Comparison of ENCODE assay signal across 13 cellular contexts in genomic region chr7:977326-978048, GRCh38. TPM values are rescaled to one million over a fixed set of nuclear protein-coding genes. Genes with fewer than 3 reads are reported as not detected.
A peak's percentile ranks its signal among the peaks of the same experiment; 100 is the strongest.
DNase-seq lines count a peak whose midpoint lies in the region; ATAC-seq and TF ChIP-seq lines count a peak whose summit lies in the region.
"Had no signal": no experiment of that assay in that cellular context is flagged by ENCODE, and none has a peak within 500 bp of the region (broad histone marks: within the 10 kb centered on the region; RNA-seq: fewer than 3 reads in every experiment).

No MANE protein-coding gene starts in this region.

- H3K27ac ChIP-seq in CD4-positive, CD25-positive, alpha-beta regulatory T cell (ENCODE audit: insufficient read depth, low read length, poor library complexity, severe bottlenecking) = no peak overlapping the region
- peak overlapping the region; percentile 98 for H3K27ac ChIP-seq in angular gyrus (ENCODE audit: low read depth, low read length)
- H3K27ac ChIP-seq in heart left ventricle = no peak overlapping the region
- H3K27ac ChIP-seq: GM23248 had no signal

- ATAC-seq in CD4-positive, CD25-positive, alpha-beta regulatory T cell (ENCODE audit: low read depth in 2 of 2) = no peak
- ATAC-seq in HG02759 (IDR thresholded peaks at IDR 0.05; ENCODE audit: unreplicated experiment) = peak; percentile 54
- no peak for ATAC-seq in heart left ventricle
- no peak for ATAC-seq in activated T-cell treated with anti-CD3 and anti-CD28 coated beads, Interleukin-2, amount 50 U/mL, for 4 hours

- no peak for TF ChIP-seq CTCF in heart left ventricle (IDR thresholded peaks at IDR 0.05)

- DNase-seq in CD4-positive, CD25-positive, alpha-beta regulatory T cell = no peak
- DNase-seq in middle frontal gyrus (ENCODE audit: extremely low spot score, low spot score) = peak; percentile 40
- no peak for DNase-seq in heart left ventricle
- no peak for DNase-seq in activated T-cell treated with anti-CD3 and anti-CD28 coated beads, Interleukin-2, amount 50 U/mL, for 4 hours
- DNase-seq in activated CD4-positive, alpha-beta memory T cell treated with anti-CD3 and anti-CD28 coated beads for 36 hours = no peak
- no peak for DNase-seq in NCI-H2171 (lab: John Stamatoyannopoulos, UW)
- DNase-seq: activated CD4-positive, alpha-beta memory T cell treated with anti-CD3 and anti-CD28 coated beads, Interleukin-2, amount 10 ng/mL, durations not matched to agents 7 days and 5 days; cortex of kidney; GM23248; NCI-H510A had no signal

- peaks cover 28% of the 10 kb centered on the region for H3K4me1 ChIP-seq in CD4-positive, CD25-positive, alpha-beta regulatory T cell (ENCODE audit: control insufficient read depth, insufficient read depth, low read length, poor library complexity, severe bottlenecking)
- H3K4me1 ChIP-seq in heart left ventricle = peaks cover 3 to 28% (median 23%) of the 10 kb centered on the region in 12 donors

- intact Hi-C loops in heart left ventricle (cut with DNase I) = no loop called here
- intact Hi-C loops in activated CD4-positive, alpha-beta memory T cell treated with anti-CD3 and anti-CD28 coated beads for 36 hours (cut with micrococcal nuclease) = no loop called here

- H3K4me1 Mint-ChIP-seq in CD4-positive, CD25-positive, alpha-beta regulatory T cell = peaks cover 0 to 22% (median 10%) of the 10 kb centered on the region in 4 donors
- H3K4me1 Mint-ChIP-seq in activated T-cell treated with anti-CD3 and anti-CD28 coated beads, Interleukin-2, amount 50 U/mL, for 4 hours (ENCODE audit: low read depth) = peaks cover 17% of the 10 kb centered on the region
- peaks cover 14% of the 10 kb centered on the region for H3K4me1 Mint-ChIP-seq in activated CD4-positive, alpha-beta memory T cell treated with anti-CD3 and anti-CD28 coated beads for 36 hours (ENCODE audit: low read depth)

- TF ChIP-seq POLR2A in heart left ventricle (IDR thresholded peaks at IDR 0.05) = no peak

- peak overlapping the region in 3 of 4 donors; percentile 24 to 36 (median 30) for H3K4me3 Mint-ChIP-seq in CD4-positive, CD25-positive, alpha-beta regulatory T cell
- no peak overlapping the region for H3K4me3 Mint-ChIP-seq in activated T-cell treated with anti-CD3 and anti-CD28 coated beads, Interleukin-2, amount 50 U/mL, for 4 hours
- no peak overlapping the region for H3K4me3 Mint-ChIP-seq in activated CD4-positive, alpha-beta memory T cell treated with anti-CD3 and anti-CD28 coated beads for 36 hours
- H3K4me3 Mint-ChIP-seq: activated CD4-positive, alpha-beta memory T cell treated with anti-CD3 and anti-CD28 coated beads, Interleukin-2, amount 10 ng/mL, durations not matched to agents 7 days and 5 days had no signal

- peaks cover 4% of the 10 kb centered on the region for H3K27me3 Mint-ChIP-seq in CD4-positive, CD25-positive, alpha-beta regulatory T cell
- no peaks in the 10 kb centered on the region for H3K27me3 Mint-ChIP-seq in activated T-cell treated with anti-CD3 and anti-CD28 coated beads, Interleukin-2, amount 50 U/mL, for 4 hours (ENCODE audit: low read depth)
- no peaks in the 10 kb centered on the region for H3K27me3 Mint-ChIP-seq in activated CD4-positive, alpha-beta memory T cell treated with anti-CD3 and anti-CD28 coated beads for 36 hours
- H3K27me3 Mint-ChIP-seq: activated CD4-positive, alpha-beta memory T cell treated with anti-CD3 and anti-CD28 coated beads, Interleukin-2, amount 10 ng/mL, durations not matched to agents 7 days and 5 days had no signal

- no peak overlapping the region for H3K4me3 ChIP-seq in CD4-positive, CD25-positive, alpha-beta regulatory T cell (ENCODE audit: low read depth, low read length)
- no peak overlapping the region for H3K4me3 ChIP-seq in heart left ventricle
- H3K4me3 ChIP-seq: GM23248, lung had no signal

- 68 to 80% (median 76%) methylated on average over 13 to 19 of the region's 19 CpGs for WGBS in heart left ventricle, 4 donors

- CTCF ChIA-PET in activated CD4-positive, alpha-beta memory T cell treated with anti-CD3 and anti-CD28 coated beads for 36 hours (lab: Charles Lee) = interaction anchor here (2.0 to 5.8 kb wide), 2 partner anchors 15 to 192 kb away, joined by 5 to 53 read pairs; no protein-coding TSS in a partner anchor

- H3K9me3 ChIP-seq in CD4-positive, CD25-positive, alpha-beta regulatory T cell (ENCODE audit: control insufficient read depth in 2 of 2, low read length in 2 of 2) = no peaks in the 10 kb centered on the region
- H3K9me3 ChIP-seq in heart left ventricle = no peaks in the 10 kb centered on the region

- H3K27me3 ChIP-seq in CD4-positive, CD25-positive, alpha-beta regulatory T cell (ENCODE audit: control insufficient read depth, insufficient read depth, low read length) = no peaks in the 10 kb centered on the region
- no peaks in the 10 kb centered on the region for H3K27me3 ChIP-seq in heart left ventricle

- POLR2A ChIA-PET in activated CD4-positive, alpha-beta memory T cell treated with anti-CD3 and anti-CD28 coated beads for 36 hours (lab: Charles Lee) = interaction anchor here (1.2 kb wide), 1 partner anchor 183 kb away, joined by 3 read pairs; the partner anchor contains the start of gene ZFAND2A

- no peaks in the 10 kb centered on the region for H3K36me3 Mint-ChIP-seq in CD4-positive, CD25-positive, alpha-beta regulatory T cell
- peaks cover 1% of the 10 kb centered on the region for H3K36me3 Mint-ChIP-seq in activated T-cell treated with anti-CD3 and anti-CD28 coated beads, Interleukin-2, amount 50 U/mL, for 4 hours (ENCODE audit: insufficient read depth)
- peaks cover 8% of the 10 kb centered on the region for H3K36me3 Mint-ChIP-seq in activated CD4-positive, alpha-beta memory T cell treated with anti-CD3 and anti-CD28 coated beads for 36 hours

- H3K9me3 Mint-ChIP-seq in CD4-positive, CD25-positive, alpha-beta regulatory T cell = peaks cover 0 to 1% (median 0%) of the 10 kb centered on the region in 7 donors
- H3K9me3 Mint-ChIP-seq in activated T-cell treated with anti-CD3 and anti-CD28 coated beads, Interleukin-2, amount 50 U/mL, for 4 hours = no peaks in the 10 kb centered on the region
- no peaks in the 10 kb centered on the region for H3K9me3 Mint-ChIP-seq in activated CD4-positive, alpha-beta memory T cell treated with anti-CD3 and anti-CD28 coated beads for 36 hours
- H3K9me3 Mint-ChIP-seq: activated CD4-positive, alpha-beta memory T cell treated with anti-CD3 and anti-CD28 coated beads, Interleukin-2, amount 10 ng/mL, durations not matched to agents 7 days and 5 days had no signal

- H3K36me3 ChIP-seq in CD4-positive, CD25-positive, alpha-beta regulatory T cell (ENCODE audit: control insufficient read depth, insufficient read depth, low read length) = peaks cover 9% of the 10 kb centered on the region
- H3K36me3 ChIP-seq in heart left ventricle = peaks cover 0 to 11% (median 8%) of the 10 kb centered on the region in 9 donors

- H3K27ac Mint-ChIP-seq in CD4-positive, CD25-positive, alpha-beta regulatory T cell = no peak overlapping the region
- no peak overlapping the region for H3K27ac Mint-ChIP-seq in activated CD4-positive, alpha-beta memory T cell treated with anti-CD3 and anti-CD28 coated beads for 36 hours
- H3K27ac Mint-ChIP-seq: activated CD4-positive, alpha-beta memory T cell treated with anti-CD3 and anti-CD28 coated beads, Interleukin-2, amount 10 ng/mL, durations not matched to agents 7 days and 5 days had no signal

RNA-seq across cellular contexts. Expression of gene COX19, which starts 2.1 kb away (rescaled TPM):
- total RNA-seq in CD4-positive, CD25-positive, alpha-beta regulatory T cell = 36.8 TPM
- polyA plus RNA-seq in CD4-positive, CD25-positive, alpha-beta regulatory T cell = 10 to 100 TPM; 18.3 to 30.4 (median 24.8) TPM
- 1 to 10 TPM; 3.1 to 7.8 (median 6.5) TPM for total RNA-seq in heart left ventricle
- 1 to 10 TPM; 5.7 to 6.6 TPM for polyA plus RNA-seq in heart left ventricle
- total RNA-seq in activated T-cell treated with anti-CD3 and anti-CD28 coated beads, Interleukin-2, amount 50 U/mL, for 4 hours = 10 to 100 TPM; 17.5 to 19.0 (median 18.9) TPM
- 10 to 100 TPM; 14.1 to 15.6 TPM for total RNA-seq in activated CD4-positive, alpha-beta memory T cell treated with anti-CD3 and anti-CD28 coated beads for 36 hours

RNA-seq across cellular contexts. Expression of gene CYP2W1, which starts 5.5 kb away (rescaled TPM):
- total RNA-seq in CD4-positive, CD25-positive, alpha-beta regulatory T cell = not detected
- polyA plus RNA-seq in CD4-positive, CD25-positive, alpha-beta regulatory T cell = not detected
- not detected for total RNA-seq in heart left ventricle
- not detected for polyA plus RNA-seq in heart left ventricle
- total RNA-seq in activated T-cell treated with anti-CD3 and anti-CD28 coated beads, Interleukin-2, amount 50 U/mL, for 4 hours = not detected
- total RNA-seq in activated CD4-positive, alpha-beta memory T cell treated with anti-CD3 and anti-CD28 coated beads for 36 hours = not detected
- total RNA-seq: activated CD4-positive, alpha-beta memory T cell treated with anti-CD3 and anti-CD28 coated beads, Interleukin-2, amount 10 ng/mL, durations not matched to agents 7 days and 5 days; GM23248 had no signal
- polyA plus RNA-seq: GM23248 had no signal

RNA-seq across cellular contexts. Expression of gene ADAP1, which starts 23.0 kb away (rescaled TPM):
- 5.5 TPM for total RNA-seq in CD4-positive, CD25-positive, alpha-beta regulatory T cell
- 1 to 10 TPM; 2.9 to 8.8 (median 6.2) TPM for polyA plus RNA-seq in CD4-positive, CD25-positive, alpha-beta regulatory T cell
- 10 to 100 TPM in 6 of 9 donors, 1 to 10 TPM in 3; 7.0 to 16.5 (median 12.0) TPM for total RNA-seq in heart left ventricle
- polyA plus RNA-seq in heart left ventricle = 10 to 100 TPM in 1 of 2 donors, 1 to 10 TPM in 1; 3.1 to 14.0 TPM
- 10 to 100 TPM; 75.0 to 79.6 (median 79.5) TPM for total RNA-seq in activated T-cell treated with anti-CD3 and anti-CD28 coated beads, Interleukin-2, amount 50 U/mL, for 4 hours
- 10 to 100 TPM; 14.1 to 16.1 TPM for total RNA-seq in activated CD4-positive, alpha-beta memory T cell treated with anti-CD3 and anti-CD28 coated beads for 36 hours

Comparison
In these comparisons a context has a peak if more than half of its experiments do, and no peak if none do; other contexts are left out.
1. H3K4me3 Mint-ChIP-seq: peak in CD4-positive, CD25-positive, alpha-beta regulatory T cell (3 of 4); none in activated T-cell treated with anti-CD3 and anti-CD28 coated beads, Interleukin-2, amount 50 U/mL, for 4 hours (single experiment) and activated CD4-positive, alpha-beta memory T cell treated with anti-CD3 and anti-CD28 coated beads for 36 hours (single experiment).
2. RNA of gene ADAP1, which starts 23.0 kb away (total RNA-seq): 75.0 to 79.6 TPM in activated T-cell treated with anti-CD3 and anti-CD28 coated beads, Interleukin-2, amount 50 U/mL, for 4 hours; 14.1 to 16.1 TPM in activated CD4-positive, alpha-beta memory T cell treated with anti-CD3 and anti-CD28 coated beads for 36 hours, 7.0 to 16.5 TPM in heart left ventricle and 5.5 TPM in CD4-positive, CD25-positive, alpha-beta regulatory T cell (single experiment); every median in the first group is over 4 times any median in the second.